In genomic region chr4:152102184-152103000, GRCh38 we compare ENCODE assay signal across 1 cellular context.
TF ChIP-seq lines count a peak whose summit lies in the region.

No MANE protein-coding gene starts in this region.

TF ChIP-seq in IMR-90, 13 proteins besides CTCF, POLR2A, EP300 and RAD21 (continued from another document):
- TF ChIP-seq FOS (IDR thresholded peaks at IDR 0.05; ENCODE audit: low read depth, low read length) (0 out of 2 replicates have a peak, but pooled peaks have one; percentile 46), CHD1 (IDR thresholded peaks at IDR 0.05; ENCODE audit: low read depth, low read length) (no peak)
